12 cellular contexts compared by ENCODE assay signal in the genomic region with DNA sequence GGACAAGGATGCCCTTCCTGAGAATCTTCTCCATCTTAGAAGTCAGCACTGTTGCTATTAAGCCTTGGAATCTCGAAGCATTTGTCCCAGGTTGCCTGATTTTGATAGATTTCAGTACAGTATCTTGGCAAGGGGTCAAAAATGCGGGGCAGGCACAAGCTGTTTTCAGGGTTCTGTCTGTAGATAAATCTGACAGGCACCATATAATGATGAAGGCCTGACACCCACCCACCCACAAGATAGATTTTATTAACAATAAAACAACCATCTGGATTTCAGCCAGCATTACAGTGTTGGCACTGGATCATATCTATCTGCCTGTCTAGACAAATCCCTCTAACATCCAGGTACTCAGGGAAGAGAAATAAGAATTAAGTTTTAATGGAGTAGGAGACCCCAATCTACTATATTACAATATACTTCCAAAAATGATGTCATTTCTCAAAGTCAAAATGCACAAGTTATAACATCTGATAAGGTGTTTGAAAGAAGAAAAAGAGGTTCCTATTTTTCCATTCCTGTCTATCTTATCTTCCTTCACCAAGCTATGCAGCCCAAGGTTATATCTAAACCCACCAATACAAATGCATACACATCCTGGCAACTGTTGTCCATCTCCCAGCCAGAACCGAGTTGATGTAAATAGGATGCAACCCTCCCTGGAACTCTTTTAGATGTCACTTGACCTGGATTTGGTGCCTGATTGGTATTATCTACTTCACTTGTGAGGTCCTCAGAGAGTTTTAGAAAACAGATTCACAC. TPM values are rescaled to one million over a fixed set of nuclear protein-coding genes. Genes with fewer than 3 reads are reported as not detected.
DNase-seq lines count a peak whose midpoint lies in the region; ATAC-seq and TF ChIP-seq lines count a peak whose summit lies in the region.
"Had no signal": no experiment of that assay in that cellular context is flagged by ENCODE, and none has a peak within 500 bp of the region (broad histone marks: within the 10 kb centered on the region; RNA-seq: fewer than 3 reads in every experiment).

No MANE protein-coding gene starts in this region.

- no peak for ATAC-seq in effector memory CD8-positive, alpha-beta T cell (replicated peaks)

- peak overlapping the region; percentile 95 to 96 for H3K27ac Mint-ChIP-seq in effector memory CD8-positive, alpha-beta T cell

- H4K20me1 ChIP-seq in smooth muscle cell (ENCODE audit: low read depth), result peaks cover 99% of the 10 kb centered on the region

- H3K27me3 Mint-ChIP-seq in effector memory CD8-positive, alpha-beta T cell, result no peaks in the 10 kb centered on the region
- H3K27me3 Mint-ChIP-seq: activated naive CD8-positive, alpha-beta T cell had no signal

- H3K79me2 ChIP-seq in smooth muscle cell (ENCODE audit: low read depth), result peaks cover 98% of the 10 kb centered on the region

- H3K4me3 Mint-ChIP-seq in effector memory CD8-positive, alpha-beta T cell, result peak overlapping the region; percentile 42 to 62
- H3K4me3 Mint-ChIP-seq: activated naive CD8-positive, alpha-beta T cell had no signal

- no peak overlapping the region for H3K4me3 ChIP-seq in smooth muscle cell
- H3K4me3 ChIP-seq in MG63, result no peak overlapping the region

- peak overlapping the region; percentile 50 for H3K4me2 ChIP-seq in smooth muscle cell

- TF ChIP-seq CTCF in smooth muscle cell (IDR thresholded peaks at IDR 0.05; ENCODE audit: borderline replicate concordance, insufficient read depth, poor library complexity, severe bottlenecking), result no peak

- no peaks in the 10 kb centered on the region for H3K9me3 Mint-ChIP-seq in effector memory CD8-positive, alpha-beta T cell

- H3K36me3 Mint-ChIP-seq in effector memory CD8-positive, alpha-beta T cell (ENCODE audit: insufficient read depth), result peaks cover 35% of the 10 kb centered on the region

- peaks cover 45% of the 10 kb centered on the region for H3F3A ChIP-seq in smooth muscle cell (ENCODE audit: low read depth)

- peak overlapping the region; percentile 99 for H3K27ac ChIP-seq in smooth muscle cell (ENCODE audit: low read depth)

- H3K27me3 ChIP-seq in smooth muscle cell (ENCODE audit: low read depth) (no peaks in the 10 kb centered on the region), MG63 (no peaks in the 10 kb centered on the region)

- peaks cover 31% of the 10 kb centered on the region for H3K4me1 ChIP-seq in smooth muscle cell (ENCODE audit: low read depth)

- peaks cover 53 to 83% of the 10 kb centered on the region in 2 donors for H3K4me1 Mint-ChIP-seq in effector memory CD8-positive, alpha-beta T cell (ENCODE audit: low read depth in 2 of 2)

- DNase-seq in NCI-H2171 treated with DMSO at 0.1 percent for 48 hours (lab: John Stamatoyannopoulos, UW) (peak; percentile 49), NCI-H2171 (lab: John Stamatoyannopoulos, UW) (no peak), OCI-M1 (lab: John Stamatoyannopoulos, UW) (peak; percentile 82), smooth muscle cell (lab: John Stamatoyannopoulos, UW; ENCODE audit: unreplicated experiment) (no peak), activated gamma-delta T cell treated with Interleukin-2 at 50 U/mL for 16 hours (no peak), NCI-H82 treated with DMSO at 0.1 percent for 48 hours (lab: John Stamatoyannopoulos, UW; ENCODE audit: unreplicated experiment) (no peak), MG63 (no peak)
- no peak for DNase-seq in effector memory CD8-positive, alpha-beta T cell
- DNase-seq: activated CD4-positive, alpha-beta T cell treated with anti-CD3 and anti-CD28 coated beads, Interleukin-2, amount 50 U/mL, for 4 hours; NCI-H2081 treated with DMSO at 0.1 percent for 48 hours; substantia nigra had no signal

- WGBS in smooth muscle cell (ENCODE audit: low lambda C conversion rate), result 53% methylated on average over 3 of the region's 3 CpGs

- H2AFZ ChIP-seq in smooth muscle cell (ENCODE audit: low read depth), result no peak overlapping the region

- H3K36me3 ChIP-seq in smooth muscle cell (ENCODE audit: low read depth) (no peaks in the 10 kb centered on the region), MG63 (peaks cover 4% of the 10 kb centered on the region)

- H3K9me3 ChIP-seq in smooth muscle cell (replicated peaks; ENCODE audit: low read depth), result no peaks in the 10 kb centered on the region
- H3K9me3 ChIP-seq in MG63, result no peaks in the 10 kb centered on the region

- peak overlapping the region; percentile 17 for H3K9ac ChIP-seq in smooth muscle cell (ENCODE audit: low read depth)

RNA-seq across cellular contexts. Expression of a gene that starts 10.7 kb away (rescaled TPM):
- total RNA-seq in smooth muscle cell, result 127 and 139 TPM in 2 replicates
- polyA plus RNA-seq in smooth muscle cell, result 75.2 and 85.6 TPM in 2 replicates
- total RNA-seq in MG63 (2014; rRNA removed; shearing (Covaris generic); ENCODE audit: low replicate concordance), result 8.9 and 9.3 TPM in 2 replicates

Comparison
In these comparisons a context has a peak if more than half of its experiments do, and no peak if none do; other contexts are left out.
1. DNase-seq: peak in NCI-H2171 treated with DMSO at 0.1 percent for 48 hours (single experiment) and OCI-M1 (single experiment); none in NCI-H2171 (single experiment), effector memory CD8-positive, alpha-beta T cell (0 of 3), smooth muscle cell (single experiment), activated gamma-delta T cell treated with Interleukin-2 at 50 U/mL for 16 hours (single experiment), NCI-H82 treated with DMSO at 0.1 percent for 48 hours (single experiment) and MG63 (single experiment).
2. RNA of a gene that starts 10.7 kb away (total RNA-seq): 127 to 139 TPM in smooth muscle cell; 8.9 to 9.3 TPM in MG63; every median in the first group is over 10 times any median in the second.